Comparison of ENCODE assay signal across 8 cellular contexts in the genomic region with DNA sequence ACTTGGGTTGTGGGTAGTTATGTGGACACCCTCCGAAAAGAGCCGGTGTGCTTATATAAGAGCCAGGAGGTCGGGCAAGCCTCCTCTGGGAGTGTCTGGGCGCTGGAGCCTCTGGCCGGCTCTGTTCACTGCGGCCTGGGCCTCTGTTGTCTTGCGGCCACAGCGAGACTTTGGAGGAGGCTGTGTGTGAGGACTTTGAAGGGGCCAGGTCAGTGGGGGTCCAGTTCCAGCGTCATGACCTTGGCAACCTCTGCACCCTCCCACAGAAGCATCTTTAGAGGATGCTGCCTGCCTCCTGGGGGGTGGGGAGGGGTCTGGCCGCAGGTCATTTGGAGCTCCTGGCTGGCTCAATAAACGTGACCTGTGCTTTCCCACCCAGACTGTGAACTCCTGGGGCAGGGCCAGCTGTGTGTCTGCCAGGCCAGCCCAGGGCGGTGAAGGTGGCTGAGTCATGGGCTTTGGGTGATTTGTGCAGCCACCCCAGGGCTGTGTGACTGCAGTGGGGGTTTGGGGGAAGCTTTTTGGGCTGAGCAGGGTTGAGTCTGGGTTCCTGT. TPM values are rescaled to one million over a fixed set of nuclear protein-coding genes. Genes with fewer than 3 reads are reported as not detected.
A peak's percentile ranks its signal among the peaks of the same experiment; 100 is the strongest.
DNase-seq lines count a peak whose midpoint lies in the region; ATAC-seq, FAIRE-seq and TF ChIP-seq lines count a peak whose summit lies in the region.

No MANE protein-coding gene starts in this region.

- H3K4me3 ChIP-seq in BE2C (ENCODE audit: low read depth, low read length): peak overlapping the region; percentile 81
- no peak overlapping the region for H3K4me3 ChIP-seq in KMS-11 (IDR thresholded peaks at IDR 0.05; ENCODE audit: insufficient read depth, low read depth, low read length)
- peak overlapping the region; percentile 92 for H3K4me3 ChIP-seq in bronchial epithelial cell (ENCODE audit: low read depth, low read length)

- H3K27me3 ChIP-seq in BE2C (no peaks in the 10 kb centered on the region), KMS-11 (ENCODE audit: insufficient read depth, low read depth) (peaks cover 10% of the 10 kb centered on the region; the same call in 1 of the 2 replicates), bronchial epithelial cell (ENCODE audit: control insufficient read depth, insufficient read depth, low read length) (no peaks in the 10 kb centered on the region)

- no peaks in the 10 kb centered on the region for H3K9me3 Mint-ChIP-seq in naive thymus-derived CD8-positive, alpha-beta T cell

- H3K79me2 ChIP-seq in KMS-11 (ENCODE audit: insufficient read depth, low read depth): peaks cover 13% of the 10 kb centered on the region; the same call in 1 of the 2 replicates

- H3K27ac Mint-ChIP-seq in naive thymus-derived CD8-positive, alpha-beta T cell: peak overlapping the region; percentile 20 to 92 (median 54)

- H3K36me3 ChIP-seq in BE2C (no peaks in the 10 kb centered on the region), KMS-11 (ENCODE audit: insufficient read depth) (no peaks in the 10 kb centered on the region), bronchial epithelial cell (ENCODE audit: control insufficient read depth, insufficient read depth, low read length) (no peaks in the 10 kb centered on the region)

- H4K20me1 ChIP-seq in KMS-11 (ENCODE audit: insufficient read depth): no peaks in the 10 kb centered on the region

- TF ChIP-seq CTCF in BE2C (IDR thresholded peaks at IDR 0.05; ENCODE audit: low read depth, low read length) (no peak), KMS-11 (conservative IDR thresholded peaks at IDR 0.05; ENCODE audit: low read depth, low read length) (no peak), bronchial epithelial cell (IDR thresholded peaks at IDR 0.05; ENCODE audit: insufficient read depth, low read length, severe bottlenecking) (no peak)

- H3K36me3 Mint-ChIP-seq in naive thymus-derived CD8-positive, alpha-beta T cell: no peaks in the 10 kb centered on the region

- H3K4me1 Mint-ChIP-seq in naive thymus-derived CD8-positive, alpha-beta T cell: peaks cover 23 to 53% (median 48%) of the 10 kb centered on the region in 4 donors

- H3K4me2 ChIP-seq in KMS-11: peak overlapping the region; percentile 94

- no peak overlapping the region for H2AFZ ChIP-seq in KMS-11 (ENCODE audit: low read depth)

- POLR2A ChIA-PET in naive thymus-derived CD8-positive, alpha-beta T cell (lab: Charles Lee): interaction anchor here (0.5 to 2.0 kb wide), 3 partner anchors 13 to 107 kb away, joined by 3 to 21 read pairs (median 4); partner anchors contain the start of genes OPRL1 and RGS19

- H3K4me3 Mint-ChIP-seq in naive thymus-derived CD8-positive, alpha-beta T cell: peak overlapping the region; percentile 79 to 92 (median 86)

- no peak for FAIRE-seq in bronchial epithelial cell (lab: Jason Lieb, UNC)

- H3K9ac ChIP-seq in KMS-11: peak overlapping the region; percentile 51; the same call in 1 of the 2 replicates

- H3K4me1 ChIP-seq in BE2C (peaks cover 11% of the 10 kb centered on the region), KMS-11 (ENCODE audit: low read depth, poor library complexity, severe bottlenecking) (peaks cover 45% of the 10 kb centered on the region)

- H3K27me3 Mint-ChIP-seq in naive thymus-derived CD8-positive, alpha-beta T cell: no peaks in the 10 kb centered on the region

- H3K27ac ChIP-seq in KMS-11: peak overlapping the region; percentile 95

- no peak for ATAC-seq in naive thymus-derived CD8-positive, alpha-beta T cell
- no peak for ATAC-seq in GM21529 (IDR thresholded peaks at IDR 0.05; ENCODE audit: unreplicated experiment)

- DNase-seq in BE2C (no peak), bronchial epithelial cell (ENCODE audit: low read depth) (peak; percentile 30), amygdala (lab: John Stamatoyannopoulos, UW) (no peak), cerebellar nuclear complex (lab: John Stamatoyannopoulos, UW) (no peak)
- no peak for DNase-seq in naive thymus-derived CD8-positive, alpha-beta T cell
- no peak for DNase-seq in stimulated activated CD4-positive, alpha-beta T cell treated with anti-CD3 and anti-CD28 coated beads, Interleukin-15, amount 100 ng/mL, for 24 hours

- no peaks in the 10 kb centered on the region for H3K9me3 ChIP-seq in BE2C

RNA-seq across cellular contexts. Expression of gene TCEA2, which starts 1.2 kb away (rescaled TPM):
- 202 TPM for polyA plus RNA-seq in BE2C (2012; ENCODE audit: insufficient read depth, insufficient read length, low read depth)
- 5.1 and 5.5 TPM in 2 replicates for total RNA-seq in bronchial epithelial cell
- total RNA-seq in naive thymus-derived CD8-positive, alpha-beta T cell: 10 to 100 TPM; 42.0 to 42.7 TPM
- polyA plus RNA-seq in naive thymus-derived CD8-positive, alpha-beta T cell: 10 to 100 TPM; 22.5 to 33.0 (median 32.1) TPM

RNA-seq across cellular contexts. Expression of gene SOX18, which starts 14.8 kb away (rescaled TPM):
- 54.0 TPM for polyA plus RNA-seq in BE2C (2012; ENCODE audit: insufficient read depth, insufficient read length, low read depth)
- total RNA-seq in bronchial epithelial cell: not detected in 2 replicates
- not detected for total RNA-seq in naive thymus-derived CD8-positive, alpha-beta T cell
- polyA plus RNA-seq in naive thymus-derived CD8-positive, alpha-beta T cell: not detected

RNA-seq across cellular contexts. Expression of gene RGS19, which starts 15.1 kb away (rescaled TPM):
- 31.1 TPM for polyA plus RNA-seq in BE2C (2012; ENCODE audit: insufficient read depth, insufficient read length, low read depth)
- total RNA-seq in bronchial epithelial cell: 6.1 and 6.7 TPM in 2 replicates
- total RNA-seq in naive thymus-derived CD8-positive, alpha-beta T cell: 10 to 100 TPM; 16.9 to 20.7 TPM
- polyA plus RNA-seq in naive thymus-derived CD8-positive, alpha-beta T cell: 10 to 100 TPM; 50.9 to 67.5 (median 59.4) TPM

RNA-seq across cellular contexts. Expression of gene OPRL1, which starts 15.7 kb away (rescaled TPM):
- 2.7 TPM for polyA plus RNA-seq in BE2C (2012; ENCODE audit: insufficient read depth, insufficient read length, low read depth)
- total RNA-seq in bronchial epithelial cell: under 0.01 and 0.13 TPM in 2 replicates
- 1 to 10 TPM in 1 of 2 experiments, under 1 TPM in 1; 0.91 to 1.1 TPM for total RNA-seq in naive thymus-derived CD8-positive, alpha-beta T cell
- polyA plus RNA-seq in naive thymus-derived CD8-positive, alpha-beta T cell: 1 to 10 TPM in 1 of 3 donors, under 1 TPM in 2; 0.77 to 1.6 (median 0.82) TPM

RNA-seq across cellular contexts. Expression of gene LKAAEAR1, which starts 20.0 kb away (rescaled TPM):
- polyA plus RNA-seq in BE2C (2012; ENCODE audit: insufficient read depth, insufficient read length, low read depth): 1.0 TPM
- 0.13 TPM in 1 of 2 replicates, not detected in the other for total RNA-seq in bronchial epithelial cell
- total RNA-seq in naive thymus-derived CD8-positive, alpha-beta T cell: not detected
- polyA plus RNA-seq in naive thymus-derived CD8-positive, alpha-beta T cell: 1 to 10 TPM in 1 of 3 donors, under 1 TPM in 1, not detected in 1; 0.63 to 1.1 TPM
